8 cellular contexts compared by ENCODE assay signal in the genomic region with DNA sequence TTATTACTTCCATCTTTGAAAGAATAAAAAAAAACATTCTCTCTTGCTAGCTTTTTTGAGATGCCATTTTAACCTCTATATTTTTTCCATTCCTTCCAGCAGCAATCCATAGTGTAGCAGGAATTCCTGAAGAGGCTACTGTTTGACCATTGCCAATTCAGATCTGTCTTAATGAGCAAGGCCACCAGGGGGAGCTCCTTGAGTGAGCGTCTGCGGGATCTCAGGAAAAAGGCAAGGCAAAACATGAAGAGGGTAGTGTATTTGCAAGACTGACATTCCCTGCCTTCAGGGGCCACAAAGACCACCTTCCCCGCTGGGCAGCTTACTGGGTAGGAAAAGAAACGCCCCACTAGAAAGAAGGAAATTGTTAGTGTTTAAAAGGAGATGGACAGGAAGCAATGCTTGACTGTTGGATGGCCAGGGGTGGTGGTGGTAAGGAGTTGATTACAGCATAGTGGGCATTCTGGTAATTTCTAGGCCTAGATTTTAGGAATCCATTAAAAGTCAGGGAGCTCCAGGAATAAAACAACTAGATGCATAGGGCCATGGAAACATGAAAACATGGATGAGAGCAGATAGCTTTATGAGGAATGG.
A peak's percentile ranks its signal among the peaks of the same experiment; 100 is the strongest.
DNase-seq lines count a peak whose midpoint lies in the region; ATAC-seq, FAIRE-seq and TF ChIP-seq lines count a peak whose summit lies in the region.

No MANE protein-coding gene starts in this region.

- no peaks in the 10 kb centered on the region for H3K36me3 ChIP-seq in CD8-positive, alpha-beta T cell (ENCODE audit: insufficient read depth, low read length)
- no peaks in the 10 kb centered on the region for H3K36me3 ChIP-seq in keratinocyte (ENCODE audit: control insufficient read depth in 2 of 2, extremely low read depth in 1 of 2, insufficient read depth in 2 of 2, low read length in 2 of 2)

- H4K20me1 ChIP-seq in keratinocyte (ENCODE audit: control insufficient read depth, extremely low read depth, insufficient read depth, low read length): no peaks in the 10 kb centered on the region

- H3K4me1 Mint-ChIP-seq in CD8-positive, alpha-beta T cell (ENCODE audit: low read depth): no peaks in the 10 kb centered on the region
- peaks cover 24% of the 10 kb centered on the region for H3K4me1 Mint-ChIP-seq in brain

- peak; percentile 45 for TF ChIP-seq CTCF in CD8-positive, alpha-beta T cell (IDR thresholded peaks at IDR 0.05)
- TF ChIP-seq CTCF in brain (conservative IDR thresholded peaks at IDR 0.05) (peak; percentile 63 to 86), keratinocyte (optimal IDR thresholded peaks at IDR 0.05 in 1 of 3, IDR thresholded peaks at IDR 0.05 in 1 of 3, conservative IDR thresholded peaks at IDR 0.05 in 1 of 3; ENCODE audit: extremely low read depth in 1 of 3, insufficient read depth in 2 of 3, low read length in 3 of 3) (peak; percentile 72 to 80 (median 79))

- no peaks in the 10 kb centered on the region for H3K79me2 ChIP-seq in keratinocyte (ENCODE audit: control insufficient read depth, insufficient read depth, low read length)

- POLR2A ChIA-PET in CD8-positive, alpha-beta T cell (lab: Charles Lee): no interaction called here

- CTCF ChIA-PET in CD8-positive, alpha-beta T cell (lab: Charles Lee): interaction anchor here (0.9 to 1.3 kb wide), 2 partner anchors 9 to 30 kb away, joined by 4 to 5 read pairs; no protein-coding TSS in a partner anchor

- H3K9me1 ChIP-seq in keratinocyte (ENCODE audit: control insufficient read depth, extremely low read depth, insufficient read depth, low read length): no peaks in the 10 kb centered on the region

- FAIRE-seq in keratinocyte (lab: Jason Lieb, UNC): peak; percentile 29

- H3K27ac Mint-ChIP-seq in CD8-positive, alpha-beta T cell: no peak overlapping the region
- H3K27ac Mint-ChIP-seq in brain: peak overlapping the region in 1 of 5 experiments; percentile 5

- ATAC-seq in CD8-positive, alpha-beta T cell: no peak
- peak; percentile 69 for ATAC-seq in GM18517 (IDR thresholded peaks at IDR 0.05; ENCODE audit: unreplicated experiment)
- peak; percentile 76 for ATAC-seq in HG03354 (IDR thresholded peaks at IDR 0.05; ENCODE audit: poor library complexity, severe bottlenecking, unreplicated experiment)

- no peak overlapping the region for H3K4me3 ChIP-seq in CD8-positive, alpha-beta T cell (ENCODE audit: low read depth, low read length)
- no peak overlapping the region for H3K4me3 ChIP-seq in keratinocyte (ENCODE audit: control insufficient read depth in 2 of 3, extremely low read depth in 1 of 3, insufficient read depth in 2 of 3, low read depth in 1 of 3, low read length in 3 of 3)

- intact Hi-C loops in CD8-positive, alpha-beta T cell (cut with DNase I, micrococcal nuclease): no loop called here

- H3K9me3 ChIP-seq in CD8-positive, alpha-beta T cell (ENCODE audit: low read length): no peaks in the 10 kb centered on the region
- H3K9me3 ChIP-seq in keratinocyte (ENCODE audit: control insufficient read depth, low read depth, low read length): no peaks in the 10 kb centered on the region

- H3K4me1 ChIP-seq in CD8-positive, alpha-beta T cell (ENCODE audit: insufficient read depth, low read length): no peaks in the 10 kb centered on the region
- H3K4me1 ChIP-seq in keratinocyte (ENCODE audit: control insufficient read depth, extremely low read depth, insufficient read depth, low read length): no peaks in the 10 kb centered on the region

- H3K27ac ChIP-seq in CD8-positive, alpha-beta T cell (ENCODE audit: low read depth, low read length): no peak overlapping the region
- H3K27ac ChIP-seq in keratinocyte (ENCODE audit: control insufficient read depth, insufficient read depth, low read length): no peak overlapping the region

- no peaks in the 10 kb centered on the region for H3K36me3 Mint-ChIP-seq in CD8-positive, alpha-beta T cell
- H3K36me3 Mint-ChIP-seq in brain: no peaks in the 10 kb centered on the region

- no peaks in the 10 kb centered on the region for H3K27me3 ChIP-seq in CD8-positive, alpha-beta T cell (ENCODE audit: insufficient read depth, low read length)
- H3K27me3 ChIP-seq in keratinocyte (ENCODE audit: control insufficient read depth, extremely low read depth, insufficient read depth, low read length): no peaks in the 10 kb centered on the region

- H2AFZ ChIP-seq in keratinocyte (ENCODE audit: control insufficient read depth, low read length): no peak overlapping the region

- H3K9ac ChIP-seq in keratinocyte (ENCODE audit: control insufficient read depth, extremely low read depth, insufficient read depth, low read length): no peak overlapping the region

- peak in 3 of 7 experiments; percentile 20 to 49 (median 27) for DNase-seq in CD8-positive, alpha-beta T cell
- peak; percentile 66 for DNase-seq in RPMI8226
- no peak for DNase-seq in keratinocyte (ENCODE audit: low read depth, low spot score)
- peak; percentile 35 for DNase-seq in stimulated activated CD4-positive, alpha-beta T cell treated with anti-CD3 and anti-CD28 coated beads, Interleukin-4, amount 100 ng/mL, for 24 hours
- no peak for DNase-seq in GOT3 (lab: John Stamatoyannopoulos, UW)

- no peaks in the 10 kb centered on the region for H3K27me3 Mint-ChIP-seq in CD8-positive, alpha-beta T cell (ENCODE audit: low read depth)
- H3K27me3 Mint-ChIP-seq in brain: peaks cover 6% of the 10 kb centered on the region

- H3K9me3 Mint-ChIP-seq in CD8-positive, alpha-beta T cell: peaks cover 6% of the 10 kb centered on the region
- peaks cover 0 to 3% (median under 1%) of the 10 kb centered on the region in 5 experiments for H3K9me3 Mint-ChIP-seq in brain

- dilution Hi-C loops in keratinocyte (cut with MboI; ENCODE audit: extremely low pct_ligation_motif_present, low sequenced_read_pairs): no loop called here

- no peak overlapping the region for H3K4me3 Mint-ChIP-seq in CD8-positive, alpha-beta T cell
- H3K4me3 Mint-ChIP-seq in brain: no peak overlapping the region

- H3K4me2 ChIP-seq in keratinocyte (ENCODE audit: control insufficient read depth, extremely low read depth, insufficient read depth, low read depth, low read length): no peak overlapping the region

Comparison
In these comparisons a context has a peak if more than half of its experiments do, and no peak if none do; other contexts are left out.
1. DNase-seq: peak in RPMI8226 (single experiment) and stimulated activated CD4-positive, alpha-beta T cell treated with anti-CD3 and anti-CD28 coated beads, Interleukin-4, amount 100 ng/mL, for 24 hours (single experiment); none in keratinocyte (single experiment) and GOT3 (single experiment).
2. Peak in every context shown above with its lines, with median percentiles within 50 percentile points of each other: CTCF ChIP-seq.